In genomic region chr17:82805823-82806222, GRCh38 we compare ENCODE assay signal across 1 cellular context.
TF ChIP-seq lines count a peak whose summit lies in the region.

No MANE protein-coding gene starts in this region.

TF ChIP-seq in WTC11, 78 proteins besides CTCF, POLR2A, EP300 and RAD21 (continued from another document):
- TF ChIP-seq ARID4B (CRISPR knock-in tag; IDR thresholded peaks at IDR 0.05; ENCODE audit: borderline replicate concordance): no peak
- no peak for TF ChIP-seq IRF2 (CRISPR knock-in tag; IDR thresholded peaks at IDR 0.05; ENCODE audit: borderline replicate concordance, low read depth)
- no peak for TF ChIP-seq E2F5 (CRISPR knock-in tag; IDR thresholded peaks at IDR 0.05)
- TF ChIP-seq ELF4 (CRISPR knock-in tag; IDR thresholded peaks at IDR 0.05; ENCODE audit: low read depth): no peak
- TF ChIP-seq ZNF121 (CRISPR knock-in tag; IDR thresholded peaks at IDR 0.05): no peak
- TF ChIP-seq TEAD1 (CRISPR knock-in tag; IDR thresholded peaks at IDR 0.05): no peak
- no peak for TF ChIP-seq GABPB1 (CRISPR knock-in tag; IDR thresholded peaks at IDR 0.05)
- no peak for TF ChIP-seq NR1H2 (CRISPR knock-in tag; IDR thresholded peaks at IDR 0.05)
- no peak for TF ChIP-seq SMAD4 (CRISPR knock-in tag; IDR thresholded peaks at IDR 0.05)
- no peak for TF ChIP-seq ZNF219 (CRISPR knock-in tag; IDR thresholded peaks at IDR 0.05; ENCODE audit: borderline replicate concordance)
- no peak for TF ChIP-seq ZSCAN18 (CRISPR knock-in tag; IDR thresholded peaks at IDR 0.05)
- no peak for TF ChIP-seq AR (CRISPR knock-in tag; IDR thresholded peaks at IDR 0.05)
- no peak for TF ChIP-seq NR2C2 (CRISPR knock-in tag; IDR thresholded peaks at IDR 0.05)
- TF ChIP-seq E2F1 (CRISPR knock-in tag; IDR thresholded peaks at IDR 0.05): no peak
